23 cellular contexts compared by ENCODE assay signal in genomic region chr4:53103489-53103888, GRCh38.
DNase-seq lines count a peak whose midpoint lies in the region; ATAC-seq, FAIRE-seq and TF ChIP-seq lines count a peak whose summit lies in the region.
"Had no signal": no experiment of that assay in that cellular context is flagged by ENCODE, and none has a peak within 500 bp of the region (broad histone marks: within the 10 kb centered on the region; RNA-seq: fewer than 3 reads in every experiment).

No MANE protein-coding gene starts in this region.

- ATAC-seq in heart left ventricle (peak in 3 of 4 donors; percentile 43 to 83 (median 51)), Right ventricle myocardium superior (ENCODE audit: poor library complexity) (no peak), left ventricle myocardium superior (peak; percentile 29), Right ventricle myocardium inferior (no peak)
- ATAC-seq: CD8-positive, alpha-beta T cell had no signal

- no peak for TF ChIP-seq EP300 in sigmoid colon (IDR thresholded peaks at IDR 0.05)

- H3K79me2 ChIP-seq in endothelial cell of umbilical vein (ENCODE audit: control insufficient read depth, insufficient read depth, low read length): no peaks in the 10 kb centered on the region

- POLR2A ChIA-PET in endothelial cell of umbilical vein (lab: Charles Lee): interaction anchor here (0.6 kb wide), 2 partner anchors 60 to 72 kb away, joined by 3 to 5 read pairs; no protein-coding TSS in a partner anchor

- H2AFZ ChIP-seq in endothelial cell of umbilical vein (ENCODE audit: low read depth, low read length): no peak overlapping the region

- H3K27me3 ChIP-seq in heart left ventricle (no peaks in the 10 kb centered on the region), endothelial cell of umbilical vein (ENCODE audit: control insufficient read depth in 2 of 2, insufficient read depth in 2 of 2, low read length in 2 of 2) (no peaks in the 10 kb centered on the region), sigmoid colon (no peaks in the 10 kb centered on the region)
- H3K27me3 ChIP-seq: BLaER1 had no signal

- WGBS in heart left ventricle, 4 donors: 70 to 88% (median 83%) methylated on average over 1 of the region's 1 CpG
- WGBS in sigmoid colon, 2 donors: 96 to 100% methylated on average over 1 of the region's 1 CpG

- TF ChIP-seq CTCF in heart left ventricle (IDR thresholded peaks at IDR 0.05) (no peak), endothelial cell of umbilical vein (IDR thresholded peaks at IDR 0.05; ENCODE audit: extremely low read depth in 1 of 2, insufficient read depth in 1 of 2, low read depth in 1 of 2, low read length in 2 of 2) (no peak), sigmoid colon (IDR thresholded peaks at IDR 0.05) (no peak)

- no peak overlapping the region for H3K9ac ChIP-seq in endothelial cell of umbilical vein (replicated peaks; ENCODE audit: extremely low read depth, insufficient read depth, low read length)
- H3K9ac ChIP-seq: BLaER1 had no signal

- dilution Hi-C loops in endothelial cell of umbilical vein (cut with MboI; ENCODE audit: extremely low pct_ligation_motif_present, low sequenced_read_pairs): no loop called here

- no peaks in the 10 kb centered on the region for H3K9me1 ChIP-seq in endothelial cell of umbilical vein (replicated peaks; ENCODE audit: control insufficient read depth, extremely low read depth, insufficient read depth, low read length)

- H3K4me2 ChIP-seq in endothelial cell of umbilical vein (ENCODE audit: insufficient read depth, low read length): peak overlapping the region; percentile 66
- H3K4me2 ChIP-seq: BLaER1 had no signal

- DNase-seq in heart left ventricle (no peak), Right ventricle myocardium superior (no peak), left ventricle myocardium superior (no peak), Right ventricle myocardium inferior (ENCODE audit: missing footprints) (no peak), endothelial cell of umbilical vein (ENCODE audit: low read depth, low spot score) (peak; percentile 87), pulmonary artery endothelial cell (ENCODE audit: low read depth, low spot score) (peak; percentile 70), cerebellar nuclear complex (lab: John Stamatoyannopoulos, UW) (no peak), sigmoid colon (no peak)
- DNase-seq: Caco-2; CD4-positive, CD25-positive, alpha-beta regulatory T cell; CD8-positive, alpha-beta T cell; DMS153; DND-41; GOT3; HFFc6 had no signal

- H3K36me3 ChIP-seq in heart left ventricle: no peaks in the 10 kb centered on the region
- H3K36me3 ChIP-seq in endothelial cell of umbilical vein (ENCODE audit: control insufficient read depth in 2 of 2, extremely low read depth in 1 of 2, insufficient read depth in 2 of 2, low read length in 2 of 2): no peaks in the 10 kb centered on the region
- no peaks in the 10 kb centered on the region for H3K36me3 ChIP-seq in sigmoid colon
- H3K36me3 ChIP-seq: HAP-1 had no signal

- no peaks in the 10 kb centered on the region for H4K20me1 ChIP-seq in endothelial cell of umbilical vein (replicated peaks; ENCODE audit: control insufficient read depth, extremely low read depth, insufficient read depth, low read length)
- H4K20me1 ChIP-seq: BLaER1 had no signal

- FAIRE-seq in endothelial cell of umbilical vein (lab: Jason Lieb, UNC): peak; percentile 62
- FAIRE-seq: A204.1, G401.6, GM12892, H54 had no signal

- H3K9me3 ChIP-seq in heart left ventricle: peaks cover 0 to 7% (median 0%) of the 10 kb centered on the region in 12 donors
- no peaks in the 10 kb centered on the region for H3K9me3 ChIP-seq in endothelial cell of umbilical vein (replicated peaks; ENCODE audit: control insufficient read depth, insufficient read depth, low read length)
- H3K9me3 ChIP-seq in sigmoid colon: no peaks in the 10 kb centered on the region
- H3K9me3 ChIP-seq: Caco-2, HAP-1 had no signal

- BruUV-seq in endothelial cell of umbilical vein (replicated peaks; lab: Mats Ljungman, UMichigan): no TSS peak

- CTCF ChIA-PET in endothelial cell of umbilical vein (lab: Charles Lee): interaction anchor here (0.7 to 1.9 kb wide), 9 partner anchors 16 to 1129 kb away, joined by 3 to 7 read pairs (median 3); no protein-coding TSS in a partner anchor

- no peak for TF ChIP-seq POLR2A in heart left ventricle (IDR thresholded peaks at IDR 0.05)
- TF ChIP-seq POLR2A in endothelial cell of umbilical vein (IDR thresholded peaks at IDR 0.05; ENCODE audit: low read depth, low read length): no peak
- TF ChIP-seq POLR2A in sigmoid colon (IDR thresholded peaks at IDR 0.05): no peak

- H3K4me3 ChIP-seq in heart left ventricle (no peak overlapping the region), endothelial cell of umbilical vein (replicated peaks in 1 of 3; ENCODE audit: insufficient read depth in 1 of 3, low read depth in 1 of 3, low read length in 3 of 3) (no peak overlapping the region), sigmoid colon (no peak overlapping the region)
- H3K4me3 ChIP-seq: BLaER1, HAP-1 had no signal

- intact Hi-C loops in heart left ventricle (cut with DNase I): no loop called here
- intact Hi-C loops in Right ventricle myocardium superior (cut with DNase I): no loop called here
- intact Hi-C loops in left ventricle myocardium superior (cut with micrococcal nuclease): no loop called here
- intact Hi-C loops in Right ventricle myocardium inferior (cut with DNase I): no loop called here
- intact Hi-C loops in endothelial cell of umbilical vein (cut with micrococcal nuclease): loop anchor here (5.0 to 10.0 kb wide), 4 partner anchors 86 to 1129 kb away; no protein-coding TSS in a partner anchor
- intact Hi-C loops in sigmoid colon (cut with DNase I): no loop called here

- H3K27ac ChIP-seq in heart left ventricle: peak overlapping the region in 7 of 12 donors; percentile 46 to 72 (median 49)
- H3K27ac ChIP-seq in endothelial cell of umbilical vein (ENCODE audit: insufficient read depth, low read depth, low read length): peak overlapping the region; percentile 98
- H3K27ac ChIP-seq in sigmoid colon: no peak overlapping the region
- H3K27ac ChIP-seq: 22Rv1, BLaER1, C4-2B had no signal

- H3K4me1 ChIP-seq in heart left ventricle (peaks cover 0 to 20% (median 7%) of the 10 kb centered on the region in 12 donors), endothelial cell of umbilical vein (ENCODE audit: control insufficient read depth, extremely low read depth, insufficient read depth, low read length) (peaks cover 55% of the 10 kb centered on the region), sigmoid colon (peaks cover 0 to 9% (median 0%) of the 10 kb centered on the region in 4 donors)
- H3K4me1 ChIP-seq: BLaER1, Caco-2, HAP-1 had no signal

TF ChIP-seq in endothelial cell of umbilical vein, 7 proteins besides CTCF, POLR2A, EP300 and RAD21:
- TF ChIP-seq GATA2 (IDR thresholded peaks at IDR 0.05; ENCODE audit: insufficient read depth, insufficient read length, low read depth, low read length) (peak; percentile 70), MAX (IDR thresholded peaks at IDR 0.05; ENCODE audit: insufficient read depth, insufficient read length) (no peak)

Comparison
In these comparisons a context has a peak if more than half of its experiments do, and no peak if none do; other contexts are left out.
1. ATAC-seq: peak in heart left ventricle (3 of 4) and left ventricle myocardium superior (single experiment); none in Right ventricle myocardium superior (single experiment) and Right ventricle myocardium inferior (single experiment).
2. DNase-seq: peak in endothelial cell of umbilical vein (single experiment) and pulmonary artery endothelial cell (single experiment); none in heart left ventricle (0 of 5), Right ventricle myocardium superior (single experiment), left ventricle myocardium superior (single experiment), Right ventricle myocardium inferior (single experiment), cerebellar nuclear complex (0 of 2) and sigmoid colon (single experiment).
3. H3K27ac ChIP-seq: peak in heart left ventricle (7 of 12) and endothelial cell of umbilical vein (single experiment); none in sigmoid colon (0 of 4).